Comparison of ENCODE assay signal across 21 cellular contexts in genomic region chr15:95447486-95447885, GRCh38.
"Had no signal": no experiment of that assay in that cellular context is flagged by ENCODE, and none has a peak within 500 bp of the region (broad histone marks: within the 10 kb centered on the region; RNA-seq: fewer than 3 reads in every experiment).

No MANE protein-coding gene starts in this region.

- H3K36me3 Mint-ChIP-seq: stimulated activated effector memory CD8-positive, alpha-beta T cell treated with anti-CD3 and anti-CD28 coated beads, Interleukin-12 subunit alpha, Interleukin-12 subunit beta, amount 100 ng/mL, for 72 hours had no signal

- H3K9me3 Mint-ChIP-seq: activated T-cell treated with anti-CD3 and anti-CD28 coated beads, Interleukin-2, amount 50 U/mL, for 4 hours; endodermal cell had no signal

- H3K27me3 Mint-ChIP-seq: activated CD4-positive, alpha-beta memory T cell treated with anti-CD3 and anti-CD28 coated beads for 36 hours had no signal

- DNase-seq: activated CD4-positive, alpha-beta memory T cell treated with anti-CD3 and anti-CD28 coated beads for 36 hours; activated effector memory CD4-positive, alpha-beta T cell treated with Interleukin-2 at 50 U/mL for 16 hours; activated naive CD4-positive, alpha-beta T cell treated with anti-CD3 and anti-CD28 coated beads, Interleukin-2, amount 50 U/mL, for 16 hours; activated T-cell treated with anti-CD3 and anti-CD28 coated beads, Interleukin-2, amount 50 U/mL, for 4 hours; amygdala; body of pancreas; dorsolateral prefrontal cortex; endodermal cell; foreskin fibroblast; left colon; right lobe of liver; stimulated activated CD4-positive, alpha-beta T cell treated with anti-CD3 and anti-CD28 coated beads, Interleukin-4, amount 100 ng/mL, for 24 hours; SW 1271; upper lobe of right lung had no signal

- ATAC-seq: body of pancreas, left colon had no signal

- H3K9me3 ChIP-seq: body of pancreas, right lobe of liver, thoracic aorta, upper lobe of right lung had no signal

- H3K27me3 ChIP-seq: body of pancreas, hepatocyte, right lobe of liver, upper lobe of right lung had no signal

- H3K4me1 ChIP-seq: body of pancreas, right lobe of liver, upper lobe of right lung had no signal

- H3K4me3 Mint-ChIP-seq: activated CD4-positive, alpha-beta memory T cell treated with anti-CD3 and anti-CD28 coated beads for 36 hours; endodermal cell; neural crest cell; stimulated activated effector memory CD8-positive, alpha-beta T cell treated with anti-CD3 and anti-CD28 coated beads, Interleukin-12 subunit alpha, Interleukin-12 subunit beta, amount 100 ng/mL, for 72 hours had no signal

- H3K27ac ChIP-seq: body of pancreas, dorsolateral prefrontal cortex, epithelial cell of prostate, hepatocyte, right lobe of liver, thoracic aorta, upper lobe of right lung had no signal

- H3K36me3 ChIP-seq: right lobe of liver, thoracic aorta, upper lobe of right lung had no signal

- H3K27ac Mint-ChIP-seq: activated CD4-positive, alpha-beta memory T cell treated with anti-CD3 and anti-CD28 coated beads for 36 hours; endodermal cell; stimulated activated effector memory CD8-positive, alpha-beta T cell treated with anti-CD3 and anti-CD28 coated beads, Interleukin-12 subunit alpha, Interleukin-12 subunit beta, amount 100 ng/mL, for 72 hours had no signal

- H3K4me3 ChIP-seq: body of pancreas, dorsolateral prefrontal cortex, hepatocyte, lung, right lobe of liver, smooth muscle cell, thoracic aorta, upper lobe of right lung had no signal
